ENCODE assay signal across 9 cellular contexts in the genomic region with DNA sequence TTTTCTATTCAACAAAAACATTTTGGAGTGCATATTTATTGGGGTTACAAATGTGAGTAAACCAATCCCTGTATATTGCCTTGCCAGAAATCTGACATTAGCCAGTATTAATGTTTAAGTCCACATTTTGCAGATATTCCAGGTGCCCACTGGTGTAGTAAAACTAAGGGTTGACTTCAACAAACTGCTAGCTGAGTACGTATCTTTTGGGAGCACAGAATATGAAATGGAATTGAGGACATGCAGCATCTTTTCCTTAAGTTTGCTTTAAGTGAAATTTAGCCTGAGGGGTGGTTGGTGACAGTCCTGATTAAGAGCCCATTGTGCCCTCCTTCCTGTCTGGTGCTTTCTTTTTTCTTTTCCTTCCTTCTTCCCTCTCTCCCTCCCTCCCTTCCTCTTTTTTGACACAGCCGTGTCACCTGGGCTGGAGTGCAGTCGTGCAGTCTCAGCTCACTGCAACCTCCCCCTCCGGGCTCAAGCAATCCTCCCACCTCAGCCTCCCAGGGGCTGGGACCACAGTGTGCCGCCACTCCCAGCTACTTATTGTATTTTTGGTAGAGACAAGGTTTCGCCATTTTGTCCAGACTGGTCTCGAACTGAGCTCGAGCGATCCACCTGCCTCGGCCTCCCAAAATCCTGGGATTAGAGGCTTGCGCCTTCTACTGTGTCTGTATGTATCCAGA. TPM values are rescaled to one million over a fixed set of nuclear protein-coding genes. Genes with fewer than 3 reads are reported as not detected.
DNase-seq lines count a peak whose midpoint lies in the region; ATAC-seq and TF ChIP-seq lines count a peak whose summit lies in the region.
"Had no signal": no experiment of that assay in that cellular context is flagged by ENCODE, and none has a peak within 500 bp of the region (broad histone marks: within the 10 kb centered on the region; RNA-seq: fewer than 3 reads in every experiment).

No MANE protein-coding gene starts in this region.

- intact Hi-C loops in CD8-positive, alpha-beta T cell (cut with DNase I, micrococcal nuclease): loop anchor here (1.0 to 10.0 kb wide), 4 partner anchors 409 to 1233 kb away; partner anchors contain the start of genes DNAJC10 (in 2 of the 2) and ITPRID2 (in 1 of the 2)
- intact Hi-C loops in activated T-helper 2 cell treated with anti-CD3 and anti-CD28 coated beads, Interferon-gamma antibody, Interleukin-2, Interleukin-4, amounts not matched to agents 10 μg/mL and 5 μg/mL and 100 μg/mL, durations not matched to agents 14 hours and 24 hours and 36 hours (cut with micrococcal nuclease): loop anchor here (10.0 kb wide), 1 partner anchor 1331 kb away; no protein-coding TSS in a partner anchor

- no peak overlapping the region for H2BK120ac ChIP-seq in mesenchymal stem cell (ENCODE audit: low read depth, low read length)

- peaks cover 3% of the 10 kb centered on the region for H3K79me1 ChIP-seq in mesenchymal stem cell (replicated peaks; ENCODE audit: low read length, poor library complexity, severe bottlenecking)

- no peaks in the 10 kb centered on the region for H3K27me3 ChIP-seq in CD8-positive, alpha-beta T cell (ENCODE audit: insufficient read depth, low read length)
- H3K27me3 ChIP-seq in mesenchymal stem cell (ENCODE audit: control insufficient read depth in 1 of 2, insufficient read depth in 1 of 2, low read length in 2 of 2): no peaks in the 10 kb centered on the region
- H3K27me3 ChIP-seq: stomach had no signal

- H2BK15ac ChIP-seq in mesenchymal stem cell (ENCODE audit: low read depth, poor library complexity, severe bottlenecking): no peak overlapping the region

- H2AFZ ChIP-seq in mesenchymal stem cell (ENCODE audit: low read depth, low read length): no peak overlapping the region

- peak overlapping the region; percentile 92 for H3K9ac ChIP-seq in mesenchymal stem cell (ENCODE audit: low read length)

- H3K9me3 Mint-ChIP-seq in CD8-positive, alpha-beta T cell: no peaks in the 10 kb centered on the region
- no peaks in the 10 kb centered on the region for H3K9me3 Mint-ChIP-seq in activated T-helper 2 cell treated with anti-CD3 and anti-CD28 coated beads, Interferon-gamma antibody, Interleukin-2, Interleukin-4, amounts not matched to agents 10 μg/mL and 5 μg/mL and 100 μg/mL, durations not matched to agents 14 hours and 24 hours and 36 hours

- H3K4me3 ChIP-seq in CD8-positive, alpha-beta T cell (ENCODE audit: low read depth, low read length): peak overlapping the region; percentile 88
- H3K4me3 ChIP-seq in mesenchymal stem cell (ENCODE audit: insufficient read depth in 1 of 2, low read depth in 1 of 2, low read length in 2 of 2): peak overlapping the region; percentile 14 to 98

- no peak overlapping the region for H3K23ac ChIP-seq in mesenchymal stem cell (ENCODE audit: low read length in 2 of 2)

- H3K4me3 Mint-ChIP-seq in CD8-positive, alpha-beta T cell: peak overlapping the region; percentile 97
- peak overlapping the region; percentile 94 for H3K4me3 Mint-ChIP-seq in activated T-helper 2 cell treated with anti-CD3 and anti-CD28 coated beads, Interferon-gamma antibody, Interleukin-2, Interleukin-4, amounts not matched to agents 10 μg/mL and 5 μg/mL and 100 μg/mL, durations not matched to agents 14 hours and 24 hours and 36 hours (ENCODE audit: low read depth)

- H3K36me3 Mint-ChIP-seq in CD8-positive, alpha-beta T cell: peaks cover 32% of the 10 kb centered on the region
- peaks cover 24% of the 10 kb centered on the region for H3K36me3 Mint-ChIP-seq in activated T-helper 2 cell treated with anti-CD3 and anti-CD28 coated beads, Interferon-gamma antibody, Interleukin-2, Interleukin-4, amounts not matched to agents 10 μg/mL and 5 μg/mL and 100 μg/mL, durations not matched to agents 14 hours and 24 hours and 36 hours (ENCODE audit: low read depth)

- no peak overlapping the region for H3K4ac ChIP-seq in mesenchymal stem cell (ENCODE audit: low read depth in 1 of 2, low read length in 2 of 2)

- peaks cover 6% of the 10 kb centered on the region for H3K27me3 Mint-ChIP-seq in CD8-positive, alpha-beta T cell (ENCODE audit: low read depth)
- H3K27me3 Mint-ChIP-seq in activated T-helper 2 cell treated with anti-CD3 and anti-CD28 coated beads, Interferon-gamma antibody, Interleukin-2, Interleukin-4, amounts not matched to agents 10 μg/mL and 5 μg/mL and 100 μg/mL, durations not matched to agents 14 hours and 24 hours and 36 hours (ENCODE audit: low read depth): peaks cover 2% of the 10 kb centered on the region

- POLR2A ChIA-PET in CD8-positive, alpha-beta T cell (lab: Charles Lee): interaction anchor here (1.2 kb wide), 1 partner anchor 10 kb away, joined by 3 read pairs; no protein-coding TSS in a partner anchor

- peaks cover 51% of the 10 kb centered on the region for H3K4me1 Mint-ChIP-seq in CD8-positive, alpha-beta T cell (ENCODE audit: low read depth)
- H3K4me1 Mint-ChIP-seq in activated T-helper 2 cell treated with anti-CD3 and anti-CD28 coated beads, Interferon-gamma antibody, Interleukin-2, Interleukin-4, amounts not matched to agents 10 μg/mL and 5 μg/mL and 100 μg/mL, durations not matched to agents 14 hours and 24 hours and 36 hours (ENCODE audit: low read depth): peaks cover 32% of the 10 kb centered on the region

- H2BK12ac ChIP-seq in mesenchymal stem cell (ENCODE audit: low read length in 2 of 2): no peak overlapping the region

- no peak overlapping the region for H3K18ac ChIP-seq in mesenchymal stem cell (ENCODE audit: low read depth in 1 of 2, low read length in 2 of 2)

- no peak overlapping the region for H3K27ac ChIP-seq in CD8-positive, alpha-beta T cell (ENCODE audit: low read depth, low read length)
- H3K27ac ChIP-seq in mesenchymal stem cell (ENCODE audit: low read length, poor library complexity, severe bottlenecking): no peak overlapping the region

- no peak overlapping the region for H3K14ac ChIP-seq in mesenchymal stem cell (ENCODE audit: low read length in 2 of 2)

- TF ChIP-seq CTCF in CD8-positive, alpha-beta T cell (IDR thresholded peaks at IDR 0.05): no peak

- no peak overlapping the region for H2AK5ac ChIP-seq in mesenchymal stem cell (ENCODE audit: low read length, severe bottlenecking)

- peak overlapping the region; percentile 8 for H3K4me2 ChIP-seq in mesenchymal stem cell (ENCODE audit: low read length, poor library complexity, severe bottlenecking)

- no peaks in the 10 kb centered on the region for H3K9me3 ChIP-seq in CD8-positive, alpha-beta T cell (ENCODE audit: low read length)
- H3K9me3 ChIP-seq in mesenchymal stem cell (ENCODE audit: control insufficient read depth, low read length): no peaks in the 10 kb centered on the region
- H3K9me3 ChIP-seq: stomach had no signal

- H3K27ac Mint-ChIP-seq in CD8-positive, alpha-beta T cell: peak overlapping the region; percentile 49
- H3K27ac Mint-ChIP-seq in activated T-helper 2 cell treated with anti-CD3 and anti-CD28 coated beads, Interferon-gamma antibody, Interleukin-2, Interleukin-4, amounts not matched to agents 10 μg/mL and 5 μg/mL and 100 μg/mL, durations not matched to agents 14 hours and 24 hours and 36 hours: no peak overlapping the region

- no peak for DNase-seq in CD8-positive, alpha-beta T cell
- DNase-seq in HT-29 (ENCODE audit: low spot score) (peak; percentile 17), mesenchymal stem cell (no peak), SK-N-DZ (ENCODE audit: low spot score) (no peak)
- no peak for DNase-seq in activated T-helper 2 cell treated with anti-CD3 and anti-CD28 coated beads, Interferon-gamma antibody, Interleukin-2, Interleukin-4, amounts not matched to agents 10 μg/mL and 5 μg/mL and 100 μg/mL, durations not matched to agents 14 hours and 24 hours and 36 hours (ENCODE audit: low spot score)
- DNase-seq in central memory CD4-positive, alpha-beta T cell: no peak
- DNase-seq: stomach had no signal

- H4K8ac ChIP-seq in mesenchymal stem cell (ENCODE audit: low read length): no peak overlapping the region

- H3K4me1 ChIP-seq in CD8-positive, alpha-beta T cell (ENCODE audit: insufficient read depth, low read length): peaks cover 14% of the 10 kb centered on the region
- H3K4me1 ChIP-seq in mesenchymal stem cell (ENCODE audit: control insufficient read depth, insufficient read depth, low read depth, low read length): peaks cover 6% of the 10 kb centered on the region

- no peak overlapping the region for H2BK5ac ChIP-seq in mesenchymal stem cell (ENCODE audit: low read depth, low read length, poor library complexity, severe bottlenecking)

- ATAC-seq in CD8-positive, alpha-beta T cell: no peak
- ATAC-seq in GM21423 (IDR thresholded peaks at IDR 0.05; ENCODE audit: unreplicated experiment) (no peak), HG03039 (IDR thresholded peaks at IDR 0.05; ENCODE audit: unreplicated experiment) (no peak)

- no peaks in the 10 kb centered on the region for H3K36me3 ChIP-seq in CD8-positive, alpha-beta T cell (ENCODE audit: insufficient read depth, low read length)
- H3K36me3 ChIP-seq in mesenchymal stem cell (ENCODE audit: control insufficient read depth in 1 of 2, insufficient read depth in 2 of 2, low read depth in 1 of 2, low read length in 2 of 2): peaks cover 0 to 17% of the 10 kb centered on the region in 2 experiments

- WGBS in mesenchymal stem cell: 72% methylated on average over 7 of the region's 11 CpGs

- CTCF ChIA-PET in CD8-positive, alpha-beta T cell (lab: Charles Lee): no interaction called here

- no peak overlapping the region for H4K91ac ChIP-seq in mesenchymal stem cell (ENCODE audit: low read length)

RNA-seq across cellular contexts. Expression of gene NUP35, which starts 1.6 kb away (rescaled TPM):
- 10 to 100 TPM; 14.5 to 15.9 TPM for total RNA-seq in CD8-positive, alpha-beta T cell
- 14.1 and 14.6 TPM in 2 replicates for total RNA-seq in HT-29 (2014; rRNA removed; shearing (Covaris generic))
- 30.9 and 39.3 TPM in 2 replicates for total RNA-seq in activated T-helper 2 cell treated with anti-CD3 and anti-CD28 coated beads, Interferon-gamma antibody, Interleukin-2, Interleukin-4, amounts not matched to agents 10 μg/mL and 5 μg/mL and 100 μg/mL, durations not matched to agents 14 hours and 24 hours and 36 hours
- polyA plus RNA-seq in mesenchymal stem cell (2013, experiment 1 of 2): 6.0 TPM
- 5.6 TPM for polyA plus RNA-seq in mesenchymal stem cell (2013, experiment 2 of 2)
- 40.4 and 48.5 TPM in 2 replicates for polyA plus RNA-seq in SK-N-DZ (2014; cell fraction: cytosol; rRNA removed)
- 26.2 and 32.2 TPM in 2 replicates for polyA plus RNA-seq in SK-N-DZ (2014; cell fraction: nucleus; rRNA removed)

RNA-seq across cellular contexts. Expression of gene DUSP19, which starts 47.3 kb away (rescaled TPM):
- total RNA-seq in CD8-positive, alpha-beta T cell: under 1 TPM in 1 of 2 experiments, not detected in 1; 0.24 TPM
- 0.37 and 0.51 TPM in 2 replicates for total RNA-seq in HT-29 (2014; rRNA removed; shearing (Covaris generic))
- 1.6 and 1.9 TPM in 2 replicates for total RNA-seq in activated T-helper 2 cell treated with anti-CD3 and anti-CD28 coated beads, Interferon-gamma antibody, Interleukin-2, Interleukin-4, amounts not matched to agents 10 μg/mL and 5 μg/mL and 100 μg/mL, durations not matched to agents 14 hours and 24 hours and 36 hours
- 1.1 TPM for polyA plus RNA-seq in mesenchymal stem cell (2013, experiment 1 of 2)
- polyA plus RNA-seq in mesenchymal stem cell (2013, experiment 2 of 2): 1.1 TPM
- 3.9 and 6.1 TPM in 2 replicates for polyA plus RNA-seq in SK-N-DZ (2014; cell fraction: cytosol; rRNA removed)
- 0.83 and 2.5 TPM in 2 replicates for polyA plus RNA-seq in SK-N-DZ (2014; cell fraction: nucleus; rRNA removed)
